1 cellular context compared by ENCODE assay signal in the genomic region with DNA sequence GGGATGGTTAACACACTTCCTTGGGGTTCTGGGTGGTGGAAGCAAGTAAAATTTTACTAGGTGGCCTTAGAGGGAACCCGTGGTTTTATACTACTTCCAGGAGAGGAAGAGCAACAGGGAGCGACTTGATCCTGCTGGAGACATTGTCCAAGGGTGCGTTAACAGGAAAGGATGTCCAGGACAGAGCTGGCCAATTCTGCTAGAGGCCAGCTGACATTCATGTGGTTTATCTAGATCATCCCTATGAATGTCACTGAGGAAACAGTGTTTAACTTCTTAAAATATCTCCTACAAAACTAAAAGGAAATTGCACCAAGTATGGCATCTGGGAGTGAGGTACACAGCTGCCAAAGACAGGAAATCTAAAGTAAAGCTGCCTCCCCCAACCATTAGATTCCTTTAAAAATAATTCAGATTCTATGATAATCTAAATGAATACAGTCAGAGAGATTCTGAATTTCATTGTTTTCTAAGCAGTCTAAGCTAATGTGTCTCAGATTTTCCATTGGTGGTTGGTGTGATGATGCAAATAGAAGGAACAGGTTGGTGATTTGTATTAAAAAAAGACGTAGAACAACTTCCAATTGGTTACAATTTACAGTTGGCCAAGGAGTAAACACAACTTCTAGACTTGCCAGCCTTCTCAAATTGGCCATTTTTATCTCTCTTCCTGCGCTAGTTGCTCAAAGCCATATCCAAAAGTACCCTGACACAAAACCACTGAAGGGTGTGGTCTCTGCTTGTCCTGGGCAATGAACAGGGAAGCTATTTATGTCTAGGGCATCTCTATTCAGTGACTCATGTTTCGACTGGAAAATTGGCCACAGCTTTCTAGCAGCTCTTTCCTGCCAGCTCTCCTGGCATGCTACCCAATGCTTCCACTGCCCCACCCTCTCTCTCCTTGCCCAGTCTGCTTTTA.
TF ChIP-seq lines count a peak whose summit lies in the region.

No MANE protein-coding gene starts in this region.

TF ChIP-seq in GM23338, 12 proteins besides CTCF, POLR2A, EP300 and RAD21 (continued from another document):
- TF ChIP-seq REST (IDR thresholded peaks at IDR 0.05; ENCODE audit: unreplicated experiment) (no peak), EZH2 (IDR thresholded peaks at IDR 0.05; ENCODE audit: low read depth, unreplicated experiment) (no peak), EZH2phosphoT487 (IDR thresholded peaks at IDR 0.05; ENCODE audit: unreplicated experiment) (no peak), STAT1 (IDR thresholded peaks at IDR 0.05; ENCODE audit: unreplicated experiment) (no peak), CREB1 (CRISPR knock-in tag; IDR thresholded peaks at IDR 0.05; ENCODE audit: low read depth) (no peak)
